ENCODE assay signal across 1 cellular context in the genomic region with DNA sequence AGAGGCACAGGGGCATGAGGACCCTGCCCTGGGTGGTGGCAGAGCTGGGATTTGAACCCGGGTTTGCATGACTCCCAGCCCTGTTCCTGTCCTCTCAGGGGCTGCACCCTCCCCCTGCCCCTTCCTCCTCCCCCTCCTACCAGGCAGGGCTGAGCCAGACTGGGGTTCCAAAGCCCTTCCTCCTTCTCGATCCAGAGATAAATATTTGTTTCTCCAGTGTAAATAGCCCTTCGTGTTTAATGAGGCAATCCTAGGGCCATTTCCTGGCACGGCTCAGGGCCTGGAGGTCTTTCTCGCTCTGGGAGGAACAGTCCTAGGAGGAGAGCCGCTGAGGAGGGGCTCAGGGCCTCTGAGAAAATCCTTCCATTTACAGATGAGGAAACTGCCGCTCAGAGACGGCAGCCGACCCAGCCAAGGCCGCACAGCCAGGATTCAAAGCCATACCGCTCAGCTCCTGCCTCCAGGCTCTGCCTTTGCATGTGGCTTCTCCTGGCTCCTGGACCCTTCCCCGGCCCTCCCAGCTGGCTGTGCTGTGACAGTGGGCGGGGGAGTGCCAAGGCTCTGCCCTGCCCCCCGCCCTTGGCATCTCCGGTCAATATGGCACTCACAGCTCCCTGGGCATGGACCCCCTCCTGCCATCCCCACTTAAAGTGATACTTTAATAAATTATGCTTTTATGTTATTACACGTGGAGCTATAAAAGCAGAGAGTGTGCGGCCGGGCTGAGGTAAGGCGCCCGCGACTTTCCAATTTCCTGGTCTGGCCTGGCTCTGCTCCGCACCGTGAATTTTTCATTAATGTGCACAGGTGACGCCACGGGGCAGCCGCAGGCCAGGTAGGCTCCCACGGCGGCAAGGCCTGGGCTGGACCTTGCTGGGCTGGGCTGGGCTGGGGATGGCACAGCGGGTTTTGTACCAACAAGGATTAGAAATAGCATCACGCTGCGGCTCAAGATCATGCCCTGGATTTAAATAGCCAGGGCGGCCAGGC.
TF ChIP-seq lines count a peak whose summit lies in the region.

No MANE protein-coding gene starts in this region.

TF ChIP-seq in HepG2, 621 proteins besides CTCF, POLR2A, EP300 and RAD21 (continued from another document and continues in another):
- TF ChIP-seq, protein P1, sequence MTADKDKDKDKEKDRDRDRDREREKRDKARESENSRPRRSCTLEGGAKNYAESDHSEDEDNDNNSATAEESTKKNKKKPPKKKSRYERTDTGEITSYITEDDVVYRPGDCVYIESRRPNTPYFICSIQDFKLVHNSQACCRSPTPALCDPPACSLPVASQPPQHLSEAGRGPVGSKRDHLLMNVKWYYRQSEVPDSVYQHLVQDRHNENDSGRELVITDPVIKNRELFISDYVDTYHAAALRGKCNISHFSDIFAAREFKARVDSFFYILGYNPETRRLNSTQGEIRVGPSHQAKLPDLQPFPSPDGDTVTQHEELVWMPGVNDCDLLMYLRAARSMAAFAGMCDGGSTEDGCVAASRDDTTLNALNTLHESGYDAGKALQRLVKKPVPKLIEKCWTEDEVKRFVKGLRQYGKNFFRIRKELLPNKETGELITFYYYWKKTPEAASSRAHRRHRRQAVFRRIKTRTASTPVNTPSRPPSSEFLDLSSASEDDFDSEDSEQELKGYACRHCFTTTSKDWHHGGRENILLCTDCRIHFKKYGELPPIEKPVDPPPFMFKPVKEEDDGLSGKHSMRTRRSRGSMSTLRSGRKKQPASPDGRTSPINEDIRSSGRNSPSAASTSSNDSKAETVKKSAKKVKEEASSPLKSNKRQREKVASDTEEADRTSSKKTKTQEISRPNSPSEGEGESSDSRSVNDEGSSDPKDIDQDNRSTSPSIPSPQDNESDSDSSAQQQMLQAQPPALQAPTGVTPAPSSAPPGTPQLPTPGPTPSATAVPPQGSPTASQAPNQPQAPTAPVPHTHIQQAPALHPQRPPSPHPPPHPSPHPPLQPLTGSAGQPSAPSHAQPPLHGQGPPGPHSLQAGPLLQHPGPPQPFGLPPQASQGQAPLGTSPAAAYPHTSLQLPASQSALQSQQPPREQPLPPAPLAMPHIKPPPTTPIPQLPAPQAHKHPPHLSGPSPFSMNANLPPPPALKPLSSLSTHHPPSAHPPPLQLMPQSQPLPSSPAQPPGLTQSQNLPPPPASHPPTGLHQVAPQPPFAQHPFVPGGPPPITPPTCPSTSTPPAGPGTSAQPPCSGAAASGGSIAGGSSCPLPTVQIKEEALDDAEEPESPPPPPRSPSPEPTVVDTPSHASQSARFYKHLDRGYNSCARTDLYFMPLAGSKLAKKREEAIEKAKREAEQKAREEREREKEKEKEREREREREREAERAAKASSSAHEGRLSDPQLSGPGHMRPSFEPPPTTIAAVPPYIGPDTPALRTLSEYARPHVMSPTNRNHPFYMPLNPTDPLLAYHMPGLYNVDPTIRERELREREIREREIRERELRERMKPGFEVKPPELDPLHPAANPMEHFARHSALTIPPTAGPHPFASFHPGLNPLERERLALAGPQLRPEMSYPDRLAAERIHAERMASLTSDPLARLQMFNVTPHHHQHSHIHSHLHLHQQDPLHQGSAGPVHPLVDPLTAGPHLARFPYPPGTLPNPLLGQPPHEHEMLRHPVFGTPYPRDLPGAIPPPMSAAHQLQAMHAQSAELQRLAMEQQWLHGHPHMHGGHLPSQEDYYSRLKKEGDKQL (CRISPR knock-in tag; IDR thresholded peaks at IDR 0.05; ENCODE audit: low read depth): 0 out of 2 replicates have a peak, but pooled peaks have one; percentile 51
- peak; percentile 39; the same call in 1 of the 2 replicates for TF ChIP-seq RARA (CRISPR knock-in tag; IDR thresholded peaks at IDR 0.05)
- TF ChIP-seq CREB1 (IDR thresholded peaks at IDR 0.05): no peak
- TF ChIP-seq CREB1 (CRISPR knock-in tag; IDR thresholded peaks at IDR 0.05): no peak
- TF ChIP-seq TBX3 (IDR thresholded peaks at IDR 0.05; ENCODE audit: borderline replicate concordance): peak; percentile 50; the same call in 1 of the 2 replicates
- TF ChIP-seq RFXANK (CRISPR knock-in tag; IDR thresholded peaks at IDR 0.05): no peak
- TF ChIP-seq, protein P2, sequence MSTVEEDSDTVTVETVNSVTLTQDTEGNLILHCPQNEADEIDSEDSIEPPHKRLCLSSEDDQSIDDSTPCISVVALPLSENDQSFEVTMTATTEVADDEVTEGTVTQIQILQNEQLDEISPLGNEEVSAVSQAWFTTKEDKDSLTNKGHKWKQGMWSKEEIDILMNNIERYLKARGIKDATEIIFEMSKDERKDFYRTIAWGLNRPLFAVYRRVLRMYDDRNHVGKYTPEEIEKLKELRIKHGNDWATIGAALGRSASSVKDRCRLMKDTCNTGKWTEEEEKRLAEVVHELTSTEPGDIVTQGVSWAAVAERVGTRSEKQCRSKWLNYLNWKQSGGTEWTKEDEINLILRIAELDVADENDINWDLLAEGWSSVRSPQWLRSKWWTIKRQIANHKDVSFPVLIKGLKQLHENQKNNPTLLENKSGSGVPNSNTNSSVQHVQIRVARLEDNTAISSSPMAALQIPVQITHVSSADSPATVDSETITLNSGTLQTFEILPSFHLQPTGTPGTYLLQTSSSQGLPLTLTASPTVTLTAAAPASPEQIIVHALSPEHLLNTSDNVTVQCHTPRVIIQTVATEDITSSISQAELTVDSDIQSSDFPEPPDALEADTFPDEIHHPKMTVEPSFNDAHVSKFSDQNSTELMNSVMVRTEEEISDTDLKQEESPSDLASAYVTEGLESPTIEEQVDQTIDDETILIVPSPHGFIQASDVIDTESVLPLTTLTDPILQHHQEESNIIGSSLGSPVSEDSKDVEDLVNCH (CRISPR knock-in tag; IDR thresholded peaks at IDR 0.05): no peak
- TF ChIP-seq FOXA1 (IDR thresholded peaks at IDR 0.05): no peak
- peak; percentile 42; the same call in 1 of the 2 replicates for TF ChIP-seq FOXA1 (CRISPR knock-in tag; IDR thresholded peaks at IDR 0.05)
- no peak for TF ChIP-seq POLR2AphosphoS5 (IDR thresholded peaks at IDR 0.05; ENCODE audit: low read depth, low read length)
- peak; percentile 96 for TF ChIP-seq HHEX (CRISPR knock-in tag; IDR thresholded peaks at IDR 0.05)
- TF ChIP-seq ZNF737 (CRISPR knock-in tag; IDR thresholded peaks at IDR 0.05; ENCODE audit: borderline replicate concordance): no peak
- TF ChIP-seq, protein P3, sequence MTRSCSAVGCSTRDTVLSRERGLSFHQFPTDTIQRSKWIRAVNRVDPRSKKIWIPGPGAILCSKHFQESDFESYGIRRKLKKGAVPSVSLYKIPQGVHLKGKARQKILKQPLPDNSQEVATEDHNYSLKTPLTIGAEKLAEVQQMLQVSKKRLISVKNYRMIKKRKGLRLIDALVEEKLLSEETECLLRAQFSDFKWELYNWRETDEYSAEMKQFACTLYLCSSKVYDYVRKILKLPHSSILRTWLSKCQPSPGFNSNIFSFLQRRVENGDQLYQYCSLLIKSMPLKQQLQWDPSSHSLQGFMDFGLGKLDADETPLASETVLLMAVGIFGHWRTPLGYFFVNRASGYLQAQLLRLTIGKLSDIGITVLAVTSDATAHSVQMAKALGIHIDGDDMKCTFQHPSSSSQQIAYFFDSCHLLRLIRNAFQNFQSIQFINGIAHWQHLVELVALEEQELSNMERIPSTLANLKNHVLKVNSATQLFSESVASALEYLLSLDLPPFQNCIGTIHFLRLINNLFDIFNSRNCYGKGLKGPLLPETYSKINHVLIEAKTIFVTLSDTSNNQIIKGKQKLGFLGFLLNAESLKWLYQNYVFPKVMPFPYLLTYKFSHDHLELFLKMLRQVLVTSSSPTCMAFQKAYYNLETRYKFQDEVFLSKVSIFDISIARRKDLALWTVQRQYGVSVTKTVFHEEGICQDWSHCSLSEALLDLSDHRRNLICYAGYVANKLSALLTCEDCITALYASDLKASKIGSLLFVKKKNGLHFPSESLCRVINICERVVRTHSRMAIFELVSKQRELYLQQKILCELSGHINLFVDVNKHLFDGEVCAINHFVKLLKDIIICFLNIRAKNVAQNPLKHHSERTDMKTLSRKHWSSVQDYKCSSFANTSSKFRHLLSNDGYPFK (CRISPR knock-in tag; IDR thresholded peaks at IDR 0.05; ENCODE audit: borderline replicate concordance): no peak
- TF ChIP-seq, protein P4, sequence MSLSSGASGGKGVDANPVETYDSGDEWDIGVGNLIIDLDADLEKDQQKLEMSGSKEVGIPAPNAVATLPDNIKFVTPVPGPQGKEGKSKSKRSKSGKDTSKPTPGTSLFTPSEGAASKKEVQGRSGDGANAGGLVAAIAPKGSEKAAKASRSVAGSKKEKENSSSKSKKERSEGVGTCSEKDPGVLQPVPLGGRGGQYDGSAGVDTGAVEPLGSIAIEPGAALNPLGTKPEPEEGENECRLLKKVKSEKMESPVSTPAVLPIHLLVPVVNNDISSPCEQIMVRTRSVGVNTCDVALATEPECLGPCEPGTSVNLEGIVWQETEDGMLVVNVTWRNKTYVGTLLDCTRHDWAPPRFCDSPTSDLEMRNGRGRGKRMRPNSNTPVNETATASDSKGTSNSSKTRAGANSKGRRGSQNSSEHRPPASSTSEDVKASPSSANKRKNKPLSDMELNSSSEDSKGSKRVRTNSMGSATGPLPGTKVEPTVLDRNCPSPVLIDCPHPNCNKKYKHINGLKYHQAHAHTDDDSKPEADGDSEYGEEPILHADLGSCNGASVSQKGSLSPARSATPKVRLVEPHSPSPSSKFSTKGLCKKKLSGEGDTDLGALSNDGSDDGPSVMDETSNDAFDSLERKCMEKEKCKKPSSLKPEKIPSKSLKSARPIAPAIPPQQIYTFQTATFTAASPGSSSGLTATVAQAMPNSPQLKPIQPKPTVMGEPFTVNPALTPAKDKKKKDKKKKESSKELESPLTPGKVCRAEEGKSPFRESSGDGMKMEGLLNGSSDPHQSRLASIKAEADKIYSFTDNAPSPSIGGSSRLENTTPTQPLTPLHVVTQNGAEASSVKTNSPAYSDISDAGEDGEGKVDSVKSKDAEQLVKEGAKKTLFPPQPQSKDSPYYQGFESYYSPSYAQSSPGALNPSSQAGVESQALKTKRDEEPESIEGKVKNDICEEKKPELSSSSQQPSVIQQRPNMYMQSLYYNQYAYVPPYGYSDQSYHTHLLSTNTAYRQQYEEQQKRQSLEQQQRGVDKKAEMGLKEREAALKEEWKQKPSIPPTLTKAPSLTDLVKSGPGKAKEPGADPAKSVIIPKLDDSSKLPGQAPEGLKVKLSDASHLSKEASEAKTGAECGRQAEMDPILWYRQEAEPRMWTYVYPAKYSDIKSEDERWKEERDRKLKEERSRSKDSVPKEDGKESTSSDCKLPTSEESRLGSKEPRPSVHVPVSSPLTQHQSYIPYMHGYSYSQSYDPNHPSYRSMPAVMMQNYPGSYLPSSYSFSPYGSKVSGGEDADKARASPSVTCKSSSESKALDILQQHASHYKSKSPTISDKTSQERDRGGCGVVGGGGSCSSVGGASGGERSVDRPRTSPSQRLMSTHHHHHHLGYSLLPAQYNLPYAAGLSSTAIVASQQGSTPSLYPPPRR (CRISPR knock-in tag; IDR thresholded peaks at IDR 0.05; ENCODE audit: borderline replicate concordance): peak; percentile 64; the same call in 1 of the 2 replicates
- TF ChIP-seq, protein P5, sequence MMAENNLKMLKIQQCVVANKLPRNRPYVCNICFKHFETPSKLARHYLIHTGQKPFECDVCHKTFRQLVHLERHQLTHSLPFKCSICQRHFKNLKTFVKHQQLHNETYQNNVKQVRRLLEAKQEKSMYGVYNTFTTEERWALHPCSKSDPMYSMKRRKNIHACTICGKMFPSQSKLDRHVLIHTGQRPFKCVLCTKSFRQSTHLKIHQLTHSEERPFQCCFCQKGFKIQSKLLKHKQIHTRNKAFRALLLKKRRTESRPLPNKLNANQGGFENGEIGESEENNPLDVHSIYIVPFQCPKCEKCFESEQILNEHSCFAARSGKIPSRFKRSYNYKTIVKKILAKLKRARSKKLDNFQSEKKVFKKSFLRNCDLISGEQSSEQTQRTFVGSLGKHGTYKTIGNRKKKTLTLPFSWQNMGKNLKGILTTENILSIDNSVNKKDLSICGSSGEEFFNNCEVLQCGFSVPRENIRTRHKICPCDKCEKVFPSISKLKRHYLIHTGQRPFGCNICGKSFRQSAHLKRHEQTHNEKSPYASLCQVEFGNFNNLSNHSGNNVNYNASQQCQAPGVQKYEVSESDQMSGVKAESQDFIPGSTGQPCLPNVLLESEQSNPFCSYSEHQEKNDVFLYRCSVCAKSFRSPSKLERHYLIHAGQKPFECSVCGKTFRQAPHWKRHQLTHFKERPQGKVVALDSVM (CRISPR knock-in tag; IDR thresholded peaks at IDR 0.05): no peak
- TF ChIP-seq, protein P6, sequence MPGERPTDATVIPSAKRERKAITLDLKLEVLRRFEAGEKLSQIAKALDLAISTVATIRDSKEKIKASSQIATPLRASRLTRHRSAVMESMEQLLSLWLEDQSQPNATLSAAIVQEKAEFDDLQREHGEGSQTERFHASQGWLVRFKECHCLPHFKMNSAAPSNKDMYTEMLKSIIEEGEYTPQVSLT (CRISPR knock-in tag; IDR thresholded peaks at IDR 0.05; ENCODE audit: borderline replicate concordance, low read depth): no peak
- TF ChIP-seq ZNF354B (CRISPR knock-in tag; IDR thresholded peaks at IDR 0.05): no peak
- no peak for TF ChIP-seq ZMYM4 (CRISPR knock-in tag; IDR thresholded peaks at IDR 0.05)
- peak; percentile 92 for TF ChIP-seq ZNF768 (CRISPR knock-in tag; IDR thresholded peaks at IDR 0.05)
- TF ChIP-seq, protein P7, sequence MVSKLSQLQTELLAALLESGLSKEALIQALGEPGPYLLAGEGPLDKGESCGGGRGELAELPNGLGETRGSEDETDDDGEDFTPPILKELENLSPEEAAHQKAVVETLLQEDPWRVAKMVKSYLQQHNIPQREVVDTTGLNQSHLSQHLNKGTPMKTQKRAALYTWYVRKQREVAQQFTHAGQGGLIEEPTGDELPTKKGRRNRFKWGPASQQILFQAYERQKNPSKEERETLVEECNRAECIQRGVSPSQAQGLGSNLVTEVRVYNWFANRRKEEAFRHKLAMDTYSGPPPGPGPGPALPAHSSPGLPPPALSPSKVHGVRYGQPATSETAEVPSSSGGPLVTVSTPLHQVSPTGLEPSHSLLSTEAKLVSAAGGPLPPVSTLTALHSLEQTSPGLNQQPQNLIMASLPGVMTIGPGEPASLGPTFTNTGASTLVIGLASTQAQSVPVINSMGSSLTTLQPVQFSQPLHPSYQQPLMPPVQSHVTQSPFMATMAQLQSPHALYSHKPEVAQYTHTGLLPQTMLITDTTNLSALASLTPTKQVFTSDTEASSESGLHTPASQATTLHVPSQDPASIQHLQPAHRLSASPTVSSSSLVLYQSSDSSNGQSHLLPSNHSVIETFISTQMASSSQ (IDR thresholded peaks at IDR 0.05; ENCODE audit: low read depth): no peak
- TF ChIP-seq, protein P7 (CRISPR knock-in tag; IDR thresholded peaks at IDR 0.05; ENCODE audit: borderline replicate concordance): no peak
- TF ChIP-seq, protein P8, sequence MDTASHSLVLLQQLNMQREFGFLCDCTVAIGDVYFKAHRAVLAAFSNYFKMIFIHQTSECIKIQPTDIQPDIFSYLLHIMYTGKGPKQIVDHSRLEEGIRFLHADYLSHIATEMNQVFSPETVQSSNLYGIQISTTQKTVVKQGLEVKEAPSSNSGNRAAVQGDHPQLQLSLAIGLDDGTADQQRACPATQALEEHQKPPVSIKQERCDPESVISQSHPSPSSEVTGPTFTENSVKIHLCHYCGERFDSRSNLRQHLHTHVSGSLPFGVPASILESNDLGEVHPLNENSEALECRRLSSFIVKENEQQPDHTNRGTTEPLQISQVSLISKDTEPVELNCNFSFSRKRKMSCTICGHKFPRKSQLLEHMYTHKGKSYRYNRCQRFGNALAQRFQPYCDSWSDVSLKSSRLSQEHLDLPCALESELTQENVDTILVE (CRISPR knock-in tag; IDR thresholded peaks at IDR 0.05): no peak
